Comparison of ENCODE assay signal across 22 cellular contexts in genomic region chr13:20416223-20416622, GRCh38.
A peak's percentile ranks its signal among the peaks of the same experiment; 100 is the strongest.
DNase-seq lines count a peak whose midpoint lies in the region; ATAC-seq and TF ChIP-seq lines count a peak whose summit lies in the region.
"Had no signal": no experiment of that assay in that cellular context is flagged by ENCODE, and none has a peak within 500 bp of the region (broad histone marks: within the 10 kb centered on the region; RNA-seq: fewer than 3 reads in every experiment).

No MANE protein-coding gene starts in this region.

- H3K27ac Mint-ChIP-seq in activated T-cell treated with anti-CD3 and anti-CD28 coated beads, Interleukin-2, amount 50 U/mL, for 24 hours, result no peak overlapping the region
- H3K27ac Mint-ChIP-seq in chondrocyte (ENCODE audit: unreplicated experiment), result peak overlapping the region; percentile 60
- H3K27ac Mint-ChIP-seq: B cell, HFFc6, IgD-negative memory B cell had no signal

- no peak for ATAC-seq in HG02571 (IDR thresholded peaks at IDR 0.05; ENCODE audit: unreplicated experiment)

- H3K9me3 Mint-ChIP-seq in activated T-cell treated with anti-CD3 and anti-CD28 coated beads, Interleukin-2, amount 50 U/mL, for 24 hours, result peaks cover 9% of the 10 kb centered on the region
- peaks cover 4% of the 10 kb centered on the region for H3K9me3 Mint-ChIP-seq in chondrocyte (ENCODE audit: low read depth)
- H3K9me3 Mint-ChIP-seq: HFFc6, IgD-negative memory B cell had no signal

- no peaks in the 10 kb centered on the region for H3K27me3 Mint-ChIP-seq in activated T-cell treated with anti-CD3 and anti-CD28 coated beads, Interleukin-2, amount 50 U/mL, for 24 hours
- peaks cover 2% of the 10 kb centered on the region for H3K27me3 Mint-ChIP-seq in chondrocyte (ENCODE audit: low read depth)
- H3K27me3 Mint-ChIP-seq: B cell, IgD-negative memory B cell had no signal

- no peak for TF ChIP-seq CTCF in chondrocyte (IDR thresholded peaks at IDR 0.05)

- H3K36me3 Mint-ChIP-seq in activated T-cell treated with anti-CD3 and anti-CD28 coated beads, Interleukin-2, amount 50 U/mL, for 24 hours (ENCODE audit: low read depth), result peaks cover 15% of the 10 kb centered on the region
- H3K36me3 Mint-ChIP-seq in chondrocyte (ENCODE audit: low read depth), result no peaks in the 10 kb centered on the region

- DNase-seq in activated T-cell treated with anti-CD3 and anti-CD28 coated beads, Interleukin-2, amount 50 U/mL, for 24 hours, result peak; percentile 24
- no peak for DNase-seq in activated T-cell treated with anti-CD3 and anti-CD28 coated beads, Interleukin-2, amount 50 U/mL, for 48 hours
- no peak for DNase-seq in chondrocyte (ENCODE audit: low spot score)
- peak; percentile 73 for DNase-seq in mesenteric fat pad (ENCODE audit: low spot score)
- DNase-seq in SKM-1 (lab: John Stamatoyannopoulos, UW; ENCODE audit: unreplicated experiment), result no peak
- no peak for DNase-seq in 8988T
- DNase-seq in T-helper 9 cell, result no peak
- DNase-seq: COR-L47; DMS 273 treated with DMSO at 0.1 percent for 48 hours; DND-41; H7; HFFc6; Kasumi-1; NCI-H1105 treated with DMSO at 0.1 percent for 48 hours; NCI-H1694 treated with DMSO at 0.1 percent for 48 hours; NCI-H510A; NCI-H748 treated with DMSO at 0.1 percent for 48 hours; NK-92 treated with Interleukin-12 subunit alpha and Interleukin-12 subunit beta, amount 100 ng/mL, for 24 hours; Right ventricle myocardium superior had no signal

- no peak overlapping the region for H3K4me3 Mint-ChIP-seq in activated T-cell treated with anti-CD3 and anti-CD28 coated beads, Interleukin-2, amount 50 U/mL, for 24 hours
- no peak overlapping the region for H3K4me3 Mint-ChIP-seq in chondrocyte (ENCODE audit: unreplicated experiment)
- H3K4me3 Mint-ChIP-seq: B cell, HFFc6 had no signal

- H3K4me1 Mint-ChIP-seq in activated T-cell treated with anti-CD3 and anti-CD28 coated beads, Interleukin-2, amount 50 U/mL, for 24 hours (ENCODE audit: low read depth), result peaks cover 49% of the 10 kb centered on the region
- H3K4me1 Mint-ChIP-seq in chondrocyte (ENCODE audit: low read depth), result peaks cover 41% of the 10 kb centered on the region

Comparison
In these comparisons a context has a peak if more than half of its experiments do, and no peak if none do; other contexts are left out.
1. DNase-seq: peak in activated T-cell treated with anti-CD3 and anti-CD28 coated beads, Interleukin-2, amount 50 U/mL, for 24 hours (single experiment) and mesenteric fat pad (single experiment); none in activated T-cell treated with anti-CD3 and anti-CD28 coated beads, Interleukin-2, amount 50 U/mL, for 48 hours (0 of 2), chondrocyte (single experiment), SKM-1 (single experiment), 8988T (single experiment) and T-helper 9 cell (single experiment).